ENCODE assay signal across 8 cellular contexts in the genomic region with DNA sequence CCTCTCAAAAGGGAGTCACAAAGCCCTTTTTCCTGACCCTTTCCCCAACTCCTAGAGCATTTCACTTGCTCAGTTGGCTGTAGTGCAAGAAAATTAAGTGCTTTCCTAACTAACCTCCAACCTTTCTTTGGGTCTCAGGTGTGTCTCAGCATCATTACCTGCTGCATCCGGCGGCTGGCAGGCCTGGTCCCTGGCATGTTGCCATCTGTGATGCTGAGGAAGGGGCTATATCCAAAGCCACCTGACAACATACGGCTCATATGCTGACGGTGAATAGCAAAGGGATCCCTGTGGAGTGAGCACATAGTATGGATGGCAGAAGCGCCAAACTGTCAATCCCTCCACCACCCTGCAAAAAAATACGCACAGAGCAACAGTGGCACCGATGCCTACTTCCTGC. TPM values are rescaled to one million over a fixed set of nuclear protein-coding genes. Genes with fewer than 3 reads are reported as not detected.
DNase-seq lines count a peak whose midpoint lies in the region; ATAC-seq and TF ChIP-seq lines count a peak whose summit lies in the region.

No MANE protein-coding gene starts in this region.

- H3K36me3 Mint-ChIP-seq in stimulated activated naive CD8-positive, alpha-beta T cell treated with anti-CD3 and anti-CD28 coated beads, Interleukin-15, Interleukin-2, amounts not matched to agents 100 ng/mL and 50 ng/mL, for 24 hours (ENCODE audit: low read depth): peaks cover 46% of the 10 kb centered on the region
- peaks cover 53% of the 10 kb centered on the region for H3K36me3 Mint-ChIP-seq in brain

- no peak for ATAC-seq in stimulated activated naive CD8-positive, alpha-beta T cell treated with anti-CD3 and anti-CD28 coated beads, Interleukin-15, Interleukin-2, amounts not matched to agents 100 U/mL and 50 U/mL, for 24 hours

- peaks cover 53% of the 10 kb centered on the region for H3K36me3 ChIP-seq in mesodermal cell (ENCODE audit: control insufficient read depth, insufficient read depth, low read length)

- peaks cover 11% of the 10 kb centered on the region for H3K4me1 ChIP-seq in mesodermal cell (ENCODE audit: control insufficient read depth, insufficient read depth, low read length, poor library complexity, severe bottlenecking)

- peaks cover 34% of the 10 kb centered on the region for H3K4me1 Mint-ChIP-seq in stimulated activated naive CD8-positive, alpha-beta T cell treated with anti-CD3 and anti-CD28 coated beads, Interleukin-15, Interleukin-2, amounts not matched to agents 100 ng/mL and 50 ng/mL, for 24 hours (ENCODE audit: low read depth)
- peaks cover 42% of the 10 kb centered on the region for H3K4me1 Mint-ChIP-seq in brain

- WGBS in mesodermal cell (ENCODE audit: insufficient coverage in 2 of 2), 2 experiments: 92 to 94% methylated on average over 6 of the region's 7 CpGs

- TF ChIP-seq CTCF in brain (conservative IDR thresholded peaks at IDR 0.05): no peak

- POLR2A ChIA-PET in HEK293T (lab: Yijun Ruan, JAX): interaction anchor here (0.8 to 6.1 kb wide), 28 partner anchors 11 to 281 kb away, joined by 3 to 148 read pairs (median 12); partner anchors contain the start of genes CD4, CDCA3, COPS7A and GPR162

- no peaks in the 10 kb centered on the region for H3K9me3 Mint-ChIP-seq in stimulated activated naive CD8-positive, alpha-beta T cell treated with anti-CD3 and anti-CD28 coated beads, Interleukin-15, Interleukin-2, amounts not matched to agents 100 ng/mL and 50 ng/mL, for 24 hours
- H3K9me3 Mint-ChIP-seq in brain: peaks cover 0 to 4% (median 0%) of the 10 kb centered on the region in 5 experiments

- H3K4me3 Mint-ChIP-seq in stimulated activated naive CD8-positive, alpha-beta T cell treated with anti-CD3 and anti-CD28 coated beads, Interleukin-15, Interleukin-2, amounts not matched to agents 100 ng/mL and 50 ng/mL, for 24 hours: peak overlapping the region; percentile 93
- H3K4me3 Mint-ChIP-seq in brain: peak overlapping the region; percentile 97 to 99 (median 98)

- TF ChIP-seq POLR2A in erythroblast (IDR thresholded peaks at IDR 0.05; ENCODE audit: low read length): no peak

- CTCF ChIA-PET in HEK293T (lab: Yijun Ruan, JAX): interaction anchor here (0.6 to 4.7 kb wide), 11 partner anchors 12 to 151 kb away, joined by 3 to 38 read pairs (median 5); partner anchors contain the start of genes COPS7A and PTMS

- H3K27me3 Mint-ChIP-seq in stimulated activated naive CD8-positive, alpha-beta T cell treated with anti-CD3 and anti-CD28 coated beads, Interleukin-15, Interleukin-2, amounts not matched to agents 100 ng/mL and 50 ng/mL, for 24 hours: no peaks in the 10 kb centered on the region
- peaks cover 10% of the 10 kb centered on the region for H3K27me3 Mint-ChIP-seq in brain

- no peak for DNase-seq in stimulated activated naive CD8-positive, alpha-beta T cell treated with anti-CD3 and anti-CD28 coated beads, Interleukin-15, Interleukin-2, amounts not matched to agents 100 U/mL and 50 U/mL, for 24 hours
- no peak for DNase-seq in HEK293T (ENCODE audit: extremely low spot score)
- DNase-seq in erythroblast (lab: John Stamatoyannopoulos, UW): no peak
- DNase-seq in activated effector memory CD4-positive, alpha-beta T cell treated with Interleukin-2 at 50 U/mL for 16 hours: no peak
- DNase-seq in activated effector memory CD4-positive, alpha-beta T cell treated with anti-CD3 and anti-CD28 coated beads, Interleukin-2, amount 50 U/mL, for 16 hours: no peak

- no peak overlapping the region for H3K27ac ChIP-seq in mesodermal cell (ENCODE audit: low read depth, low read length, severe bottlenecking)

- peak overlapping the region; percentile 96 for H3K27ac Mint-ChIP-seq in stimulated activated naive CD8-positive, alpha-beta T cell treated with anti-CD3 and anti-CD28 coated beads, Interleukin-15, Interleukin-2, amounts not matched to agents 100 ng/mL and 50 ng/mL, for 24 hours
- H3K27ac Mint-ChIP-seq in brain: peak overlapping the region; percentile 99 to 100 (median 99)

- H3K9me3 ChIP-seq in mesodermal cell (ENCODE audit: control insufficient read depth, low read length): no peaks in the 10 kb centered on the region

- H3K4me3 ChIP-seq in mesodermal cell (ENCODE audit: extremely low read depth, insufficient read depth, low read length, poor library complexity, severe bottlenecking): peak overlapping the region; percentile 99

TF ChIP-seq in HEK293T, 16 proteins besides CTCF, POLR2A, EP300 and RAD21:
- TF ChIP-seq CTBP1 (IDR thresholded peaks at IDR 0.05; ENCODE audit: borderline replicate concordance) (no peak), BHLHE40 (IDR thresholded peaks at IDR 0.05; ENCODE audit: borderline replicate concordance) (no peak), PKNOX1 (IDR thresholded peaks at IDR 0.05) (no peak), ZNF384 (IDR thresholded peaks at IDR 0.05) (no peak), TARDBP (IDR thresholded peaks at IDR 0.05) (no peak), FOXK2 (IDR thresholded peaks at IDR 0.05) (no peak), SUZ12 (IDR thresholded peaks at IDR 0.05) (no peak), HDGF (IDR thresholded peaks at IDR 0.05; ENCODE audit: borderline replicate concordance) (no peak), LEF1 (IDR thresholded peaks at IDR 0.05; ENCODE audit: borderline replicate concordance) (no peak), SP1 (IDR thresholded peaks at IDR 0.05) (no peak), ELF4 (IDR thresholded peaks at IDR 0.05) (no peak), L3MBTL2 (conservative IDR thresholded peaks at IDR 0.05) (no peak)

RNA-seq across cellular contexts. Expression of gene MLF2, which starts 1.2 kb away (rescaled TPM):
- polyA plus RNA-seq in brain (ENCODE audit: insufficient read depth, low read depth, low replicate concordance): 293 TPM
- 216 TPM for polyA plus RNA-seq in mesodermal cell (2013, experiment 1 of 2)
- polyA plus RNA-seq in mesodermal cell (2013, experiment 2 of 2): 188 TPM

RNA-seq across cellular contexts. Expression of gene PTMS, which starts 14.4 kb away (rescaled TPM):
- 1,278 TPM for polyA plus RNA-seq in brain (ENCODE audit: insufficient read depth, low read depth, low replicate concordance)
- polyA plus RNA-seq in mesodermal cell (2013, experiment 1 of 2): 585 TPM
- polyA plus RNA-seq in mesodermal cell (2013, experiment 2 of 2): 569 TPM

RNA-seq across cellular contexts. Expression of gene LAG3, which starts 20.6 kb away (rescaled TPM):
- polyA plus RNA-seq in brain (ENCODE audit: insufficient read depth, low read depth, low replicate concordance): 0.81 TPM
- polyA plus RNA-seq in mesodermal cell (2013, experiment 1 of 2): 2.0 TPM
- polyA plus RNA-seq in mesodermal cell (2013, experiment 2 of 2): 2.3 TPM

RNA-seq across cellular contexts. Expression of gene COPS7A, which starts 27.9 kb away (rescaled TPM):
- 77.8 TPM for polyA plus RNA-seq in brain (ENCODE audit: insufficient read depth, low read depth, low replicate concordance)
- 45.2 TPM for polyA plus RNA-seq in mesodermal cell (2013, experiment 1 of 2)
- 37.3 TPM for polyA plus RNA-seq in mesodermal cell (2013, experiment 2 of 2)

RNA-seq across cellular contexts. Expression of gene CD4, which starts 37.6 kb away (rescaled TPM):
- 13.7 TPM for polyA plus RNA-seq in brain (ENCODE audit: insufficient read depth, low read depth, low replicate concordance)
- polyA plus RNA-seq in mesodermal cell (2013, experiment 1 of 2): 6.0 TPM
- polyA plus RNA-seq in mesodermal cell (2013, experiment 2 of 2): 6.5 TPM
